Comparison of ENCODE assay signal across 8 cellular contexts in genomic region chr19:18594096-18594823, GRCh38. TPM values are rescaled to one million over a fixed set of nuclear protein-coding genes. Genes with fewer than 3 reads are reported as not detected.
DNase-seq lines count a peak whose midpoint lies in the region; ATAC-seq and TF ChIP-seq lines count a peak whose summit lies in the region.

No MANE protein-coding gene starts in this region.

- peak overlapping the region; percentile 92 for H3K4me2 ChIP-seq in DND-41 (ENCODE audit: insufficient read depth, low read length)

- no peaks in the 10 kb centered on the region for H3K9me3 Mint-ChIP-seq in effector memory CD8-positive, alpha-beta T cell

- peaks cover 29% of the 10 kb centered on the region for H3K36me3 Mint-ChIP-seq in effector memory CD8-positive, alpha-beta T cell (ENCODE audit: insufficient read depth)

- peak; percentile 93 for TF ChIP-seq CTCF in DND-41 (IDR thresholded peaks at IDR 0.05; ENCODE audit: borderline replicate concordance, extremely low read depth, low read length, poor library complexity, severe bottlenecking)

- H3K9me3 ChIP-seq in DND-41 (ENCODE audit: insufficient read depth, low read length, severe bottlenecking) = no peaks in the 10 kb centered on the region
- H3K9me3 ChIP-seq in mesodermal cell (ENCODE audit: control insufficient read depth, low read length) = no peaks in the 10 kb centered on the region

- H3K27me3 ChIP-seq in DND-41 (ENCODE audit: insufficient read depth, low read length, poor library complexity) = no peaks in the 10 kb centered on the region

- peak; percentile 79 for ATAC-seq in DND-41 (ENCODE audit: insufficient read depth, low read depth)
- peak; percentile 48 for ATAC-seq in HG02884 (IDR thresholded peaks at IDR 0.05; ENCODE audit: unreplicated experiment)
- ATAC-seq in effector memory CD8-positive, alpha-beta T cell (replicated peaks) = peak; percentile 66

- DNase-seq in DND-41 = peak; percentile 81
- DNase-seq in NCI-H748 treated with DMSO at 0.1 percent for 48 hours (lab: John Stamatoyannopoulos, UW) = peak; percentile 38
- DNase-seq in activated CD8-positive, alpha-beta memory T cell treated with anti-CD3 and anti-CD28 coated beads for 24 hours = peak; percentile 91
- peak; percentile 69 to 78 (median 69) for DNase-seq in effector memory CD8-positive, alpha-beta T cell
- peak; percentile 51 to 57 for DNase-seq in stimulated activated CD8-positive, alpha-beta memory T cell treated with anti-CD3 and anti-CD28 coated beads, Interleukin-15, amount 100 ng/mL, for 4 hours (ENCODE audit: low read depth in 2 of 2)
- no peak for DNase-seq in NCI-H2107 treated with DMSO at 0.1 percent for 48 hours (lab: John Stamatoyannopoulos, UW; ENCODE audit: unreplicated experiment)

- WGBS in mesodermal cell (ENCODE audit: insufficient coverage in 2 of 2), 2 experiments = 4% methylated on average over 19 to 23 of the region's 54 CpGs

- peak overlapping the region; percentile 82 for H2AFZ ChIP-seq in DND-41 (ENCODE audit: low read depth, low read length)

- peaks cover 18 to 25% of the 10 kb centered on the region in 2 donors for H3K4me1 Mint-ChIP-seq in effector memory CD8-positive, alpha-beta T cell (ENCODE audit: low read depth in 2 of 2)

- peaks cover 7% of the 10 kb centered on the region for H4K20me1 ChIP-seq in DND-41 (ENCODE audit: insufficient read depth, low read length)

- peak overlapping the region; percentile 53; the same call in 1 of the 2 replicates for H3K27ac ChIP-seq in DND-41 (ENCODE audit: low read length)
- no peak overlapping the region for H3K27ac ChIP-seq in mesodermal cell (ENCODE audit: low read depth, low read length, severe bottlenecking)

- H3K36me3 ChIP-seq in DND-41 (ENCODE audit: insufficient read depth, low read length) (peaks cover 8% of the 10 kb centered on the region), mesodermal cell (ENCODE audit: control insufficient read depth, insufficient read depth, low read length) (no peaks in the 10 kb centered on the region)

- H3K27me3 Mint-ChIP-seq in effector memory CD8-positive, alpha-beta T cell = peaks cover 0 to 12% of the 10 kb centered on the region in 2 donors

- peaks cover 35% of the 10 kb centered on the region for H3K4me1 ChIP-seq in DND-41 (ENCODE audit: insufficient read depth, low read length)
- no peaks in the 10 kb centered on the region for H3K4me1 ChIP-seq in mesodermal cell (ENCODE audit: control insufficient read depth, insufficient read depth, low read length, poor library complexity, severe bottlenecking)

- peak overlapping the region in 1 of 2 experiments; percentile 56; a peak in 2 of 4 replicates for H3K4me3 ChIP-seq in DND-41 (ENCODE audit: low read depth in 1 of 2, low read length in 2 of 2)
- peak overlapping the region; percentile 28 for H3K4me3 ChIP-seq in mesodermal cell (ENCODE audit: extremely low read depth, insufficient read depth, low read length, poor library complexity, severe bottlenecking)

- peak overlapping the region in 1 of 2 donors; percentile 57 for H3K27ac Mint-ChIP-seq in effector memory CD8-positive, alpha-beta T cell

- H3K9ac ChIP-seq in DND-41 (ENCODE audit: low read depth, low read length) = peak overlapping the region; percentile 56

- peaks cover 12% of the 10 kb centered on the region for H3K79me2 ChIP-seq in DND-41 (ENCODE audit: insufficient read depth, low read length)

- peak overlapping the region; percentile 56 to 59 for H3K4me3 Mint-ChIP-seq in effector memory CD8-positive, alpha-beta T cell

RNA-seq across cellular contexts. Expression of gene REX1BD, which starts 5.7 kb away (rescaled TPM):
- 45.8 TPM for polyA plus RNA-seq in mesodermal cell (2013, experiment 1 of 2)
- polyA plus RNA-seq in mesodermal cell (2013, experiment 2 of 2) = 41.5 TPM

RNA-seq across cellular contexts. Expression of gene CRLF1, which starts 12.3 kb away (rescaled TPM):
- 75.5 TPM for polyA plus RNA-seq in mesodermal cell (2013, experiment 1 of 2)
- 53.2 TPM for polyA plus RNA-seq in mesodermal cell (2013, experiment 2 of 2)

RNA-seq across cellular contexts. Expression of gene TMEM59L, which starts 18.4 kb away (rescaled TPM):
- 14.7 TPM for polyA plus RNA-seq in mesodermal cell (2013, experiment 1 of 2)
- 10.4 TPM for polyA plus RNA-seq in mesodermal cell (2013, experiment 2 of 2)

RNA-seq across cellular contexts. Expression of gene UBA52, which starts 22.6 kb away (rescaled TPM):
- polyA plus RNA-seq in mesodermal cell (2013, experiment 1 of 2) = 1,619 TPM
- 1,435 TPM for polyA plus RNA-seq in mesodermal cell (2013, experiment 2 of 2)

RNA-seq across cellular contexts. Expression of gene KXD1, which starts 36.6 kb away (rescaled TPM):
- polyA plus RNA-seq in mesodermal cell (2013, experiment 1 of 2) = 129 TPM
- 107 TPM for polyA plus RNA-seq in mesodermal cell (2013, experiment 2 of 2)
